In the genomic region with DNA sequence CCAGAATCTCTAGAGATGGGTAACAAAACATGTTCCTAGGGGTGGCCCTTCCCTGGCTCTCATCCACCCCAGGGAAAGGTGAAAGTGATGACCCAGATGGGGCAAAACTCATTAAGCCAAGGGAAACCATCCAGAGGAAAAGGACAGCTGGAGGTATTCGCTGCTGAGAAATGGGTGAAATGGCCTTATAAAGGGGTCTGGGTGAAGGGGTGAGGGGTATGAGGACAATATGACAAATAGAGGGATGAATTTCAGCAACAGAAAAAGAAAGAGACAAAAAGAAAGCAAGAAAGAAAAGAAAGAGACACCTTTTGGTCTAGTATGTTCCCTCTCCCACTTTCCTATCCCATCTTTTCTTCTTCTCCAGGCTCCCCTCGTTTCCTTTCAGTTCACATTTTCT, we compare ENCODE assay signal across 17 cellular contexts. TPM values are rescaled to one million over a fixed set of nuclear protein-coding genes. Genes with fewer than 3 reads are reported as not detected.
DNase-seq lines count a peak whose midpoint lies in the region; ATAC-seq and TF ChIP-seq lines count a peak whose summit lies in the region.
"Had no signal": no experiment of that assay in that cellular context is flagged by ENCODE, and none has a peak within 500 bp of the region (broad histone marks: within the 10 kb centered on the region; RNA-seq: fewer than 3 reads in every experiment).

No MANE protein-coding gene starts in this region.

- no peak overlapping the region for H2BK20ac ChIP-seq in H9 (ENCODE audit: low read depth, low read length, poor library complexity, severe bottlenecking)

- H3K36me3 ChIP-seq in mesenchymal stem cell (ENCODE audit: control insufficient read depth in 1 of 2, insufficient read depth in 2 of 2, low read depth in 1 of 2, low read length in 2 of 2) (peaks cover 0 to 20% of the 10 kb centered on the region in 2 experiments), trophoblast cell (ENCODE audit: control insufficient read depth in 1 of 2, insufficient read depth in 2 of 2, low read length in 2 of 2) (peaks cover 0 to 3% of the 10 kb centered on the region in 2 experiments)
- H3K36me3 ChIP-seq: BLaER1 had no signal

- no CpG with 5 or more reads among the region's 2 CpGs for WGBS in H9 (ENCODE audit: extremely low coverage, insufficient read length, low lambda C conversion rate)
- 95% methylated on average over 2 of the region's 2 CpGs for WGBS in mesenchymal stem cell
- no CpG with 5 or more reads among the region's 2 CpGs for WGBS in trophoblast cell (ENCODE audit: extremely low coverage, insufficient coverage, insufficient read length)

- no peak overlapping the region for H3K56ac ChIP-seq in H9 (ENCODE audit: insufficient read length, low read depth, low read length)

- H3K27me3 Mint-ChIP-seq in H9 (ENCODE audit: low read depth) = no peaks in the 10 kb centered on the region
- H3K27me3 Mint-ChIP-seq in HFFc6 (ENCODE audit: insufficient read depth) = no peaks in the 10 kb centered on the region
- H3K27me3 Mint-ChIP-seq: CD4-positive, alpha-beta memory T cell had no signal

- H3K27ac Mint-ChIP-seq in H9 (peak overlapping the region in 2 of 3 experiments; percentile 63 to 69; a peak in 2 of 7 replicates), HFFc6 (peak overlapping the region; percentile 36; the same call in 1 of the 2 replicates)
- H3K27ac Mint-ChIP-seq: CD14-positive monocyte; CD4-positive, alpha-beta memory T cell; GM23338 had no signal

- H2BK120ac ChIP-seq in H9 (ENCODE audit: low read depth, low read length, poor library complexity, severe bottlenecking) (no peak overlapping the region), mesenchymal stem cell (ENCODE audit: low read depth, low read length) (no peak overlapping the region), trophoblast cell (ENCODE audit: insufficient read depth, low read length, poor library complexity) (no peak overlapping the region)

- H3K4me3 ChIP-seq in mesenchymal stem cell (ENCODE audit: insufficient read depth in 1 of 2, low read depth in 1 of 2, low read length in 2 of 2) (no peak overlapping the region), trophoblast cell (ENCODE audit: low read depth, low read length) (no peak overlapping the region)
- H3K4me3 ChIP-seq: A549, BLaER1, GM23338 had no signal

- H3K4me2 ChIP-seq in H9 (ENCODE audit: insufficient read depth, insufficient read length, low read length) (no peak overlapping the region), mesenchymal stem cell (ENCODE audit: low read length, poor library complexity, severe bottlenecking) (no peak overlapping the region), trophoblast cell (ENCODE audit: low read length) (no peak overlapping the region)
- H3K4me2 ChIP-seq: A549, BLaER1, GM23338 had no signal

- H2AK5ac ChIP-seq in H9 (ENCODE audit: insufficient read length, low read length) = no peak overlapping the region
- no peak overlapping the region for H2AK5ac ChIP-seq in mesenchymal stem cell (ENCODE audit: low read length, severe bottlenecking)
- no peak overlapping the region for H2AK5ac ChIP-seq in trophoblast cell (ENCODE audit: low read length)

- no peak overlapping the region for H4K12ac ChIP-seq in trophoblast cell (ENCODE audit: low read depth, low read length)

- no peak overlapping the region for H3K9ac ChIP-seq in H9 (ENCODE audit: extremely low read depth, insufficient read length, low read length)
- no peak overlapping the region for H3K9ac ChIP-seq in mesenchymal stem cell (ENCODE audit: low read length)
- no peak overlapping the region for H3K9ac ChIP-seq in trophoblast cell (ENCODE audit: low read length)
- H3K9ac ChIP-seq: BLaER1 had no signal

- H3K4me3 Mint-ChIP-seq in H9 = no peak overlapping the region
- H3K4me3 Mint-ChIP-seq in HFFc6 = no peak overlapping the region
- H3K4me3 Mint-ChIP-seq: CD14-positive monocyte; CD4-positive, alpha-beta memory T cell; GM23338 had no signal

- H4K91ac ChIP-seq in H9 (ENCODE audit: insufficient read length, low read depth, low read length) (no peak overlapping the region), mesenchymal stem cell (ENCODE audit: low read length) (no peak overlapping the region), trophoblast cell (ENCODE audit: low read depth, low read length) (no peak overlapping the region)

- no peak overlapping the region for H3T11ph ChIP-seq in H9 (ENCODE audit: low read length)

- DNase-seq in H9 (no peak), HFFc6 (no peak), mesenchymal stem cell (no peak), trophoblast cell (no peak), left lobe of liver (ENCODE audit: low spot score) (no peak), NCI-H1092 treated with DMSO at 0.1 percent for 48 hours (lab: John Stamatoyannopoulos, UW) (no peak), A172 (ENCODE audit: low spot score) (no peak)
- DNase-seq: AML-193; Calu3; CD4-positive, alpha-beta memory T cell; DMS79 treated with DMSO at 0.1 percent for 48 hours; GF-D8; H7 had no signal

- H3K23ac ChIP-seq in H9 (ENCODE audit: insufficient read length, low read depth, low read length) = no peak overlapping the region
- no peak overlapping the region for H3K23ac ChIP-seq in mesenchymal stem cell (ENCODE audit: low read length in 2 of 2)
- no peak overlapping the region for H3K23ac ChIP-seq in trophoblast cell (ENCODE audit: low read length)

- H3K27me3 ChIP-seq in H9 (ENCODE audit: insufficient read depth, low read length) = no peaks in the 10 kb centered on the region
- no peaks in the 10 kb centered on the region for H3K27me3 ChIP-seq in mesenchymal stem cell (ENCODE audit: control insufficient read depth in 1 of 2, insufficient read depth in 1 of 2, low read length in 2 of 2)
- no peaks in the 10 kb centered on the region for H3K27me3 ChIP-seq in trophoblast cell (ENCODE audit: insufficient read depth, low read length)
- H3K27me3 ChIP-seq: BLaER1 had no signal

- H2BK15ac ChIP-seq in H9 (ENCODE audit: low read depth, low read length) (no peak overlapping the region), mesenchymal stem cell (ENCODE audit: low read depth, poor library complexity, severe bottlenecking) (no peak overlapping the region)

- no peaks in the 10 kb centered on the region for H3K9me3 ChIP-seq in H9 (ENCODE audit: control insufficient read depth, low read depth, low read length)
- H3K9me3 ChIP-seq in mesenchymal stem cell (ENCODE audit: control insufficient read depth, low read length) = no peaks in the 10 kb centered on the region
- H3K9me3 ChIP-seq in trophoblast cell (ENCODE audit: insufficient read depth, low read depth, low read length) = peaks cover 2% of the 10 kb centered on the region
- H3K9me3 ChIP-seq: A549, BLaER1 had no signal

- H4K8ac ChIP-seq in H9 (replicated peaks; ENCODE audit: insufficient read length, low read depth, low read length) = no peak overlapping the region
- peak overlapping the region; percentile 29 for H4K8ac ChIP-seq in mesenchymal stem cell (ENCODE audit: low read length)
- H4K8ac ChIP-seq in trophoblast cell (ENCODE audit: low read depth, low read length) = no peak overlapping the region

- no peak overlapping the region for H2BK5ac ChIP-seq in H9 (ENCODE audit: insufficient read length, low read length)
- no peak overlapping the region for H2BK5ac ChIP-seq in mesenchymal stem cell (ENCODE audit: low read depth, low read length, poor library complexity, severe bottlenecking)
- no peak overlapping the region for H2BK5ac ChIP-seq in trophoblast cell (ENCODE audit: low read depth, low read length, poor library complexity)

- H4K5ac ChIP-seq in H9 (ENCODE audit: insufficient read length, low read depth, low read length) = no peak overlapping the region

- H3K4me1 Mint-ChIP-seq in H9 = peaks cover 20 to 32% of the 10 kb centered on the region in 2 experiments
- H3K4me1 Mint-ChIP-seq in HFFc6 (ENCODE audit: low read depth) = peaks cover 65% of the 10 kb centered on the region

- peaks cover 3% of the 10 kb centered on the region for H3K79me1 ChIP-seq in H9 (ENCODE audit: insufficient read depth, low read depth, low read length, poor library complexity, severe bottlenecking)
- peaks cover 28% of the 10 kb centered on the region for H3K79me1 ChIP-seq in mesenchymal stem cell (replicated peaks; ENCODE audit: low read length, poor library complexity, severe bottlenecking)
- peaks cover 9% of the 10 kb centered on the region for H3K79me1 ChIP-seq in trophoblast cell (ENCODE audit: low read length)

- H3K9me3 Mint-ChIP-seq in H9 (no peaks in the 10 kb centered on the region), HFFc6 (no peaks in the 10 kb centered on the region)
- H3K9me3 Mint-ChIP-seq: CD4-positive, alpha-beta memory T cell; GM23338 had no signal

- H3K23me2 ChIP-seq in H9 (ENCODE audit: insufficient read length, low read depth, low read length, poor library complexity, severe bottlenecking) = no peaks in the 10 kb centered on the region

- no peak overlapping the region for H2BK12ac ChIP-seq in H9 (ENCODE audit: insufficient read length, low read depth, low read length)
- no peak overlapping the region for H2BK12ac ChIP-seq in mesenchymal stem cell (ENCODE audit: low read length in 2 of 2)
- no peak overlapping the region for H2BK12ac ChIP-seq in trophoblast cell (ENCODE audit: low read length)

- no peak for ATAC-seq in left lobe of liver
- ATAC-seq: GM23338 had no signal

- H3K36me3 Mint-ChIP-seq in H9 (ENCODE audit: insufficient read depth in 1 of 3, low read depth in 3 of 3) (no peaks in the 10 kb centered on the region), HFFc6 (ENCODE audit: low read depth) (peaks cover 11% of the 10 kb centered on the region; the same call in 1 of the 2 replicates)
- H3K36me3 Mint-ChIP-seq: CD14-positive monocyte; CD4-positive, alpha-beta memory T cell had no signal

- H3K79me2 ChIP-seq in H9 (ENCODE audit: insufficient read depth, low read length) (no peaks in the 10 kb centered on the region), trophoblast cell (ENCODE audit: control insufficient read depth, insufficient read depth, low read length, poor library complexity) (peaks cover 13% of the 10 kb centered on the region)

- H3K14ac ChIP-seq in H9 (ENCODE audit: insufficient read depth, low read length) (no peak overlapping the region), mesenchymal stem cell (ENCODE audit: low read length in 2 of 2) (no peak overlapping the region), trophoblast cell (ENCODE audit: low read length) (no peak overlapping the region)

- H3K18ac ChIP-seq in H9 (ENCODE audit: insufficient read length, low read depth, low read length) (no peak overlapping the region), mesenchymal stem cell (ENCODE audit: low read depth in 1 of 2, low read length in 2 of 2) (no peak overlapping the region), trophoblast cell (ENCODE audit: low read length) (no peak overlapping the region)

- H3K4ac ChIP-seq in H9 (ENCODE audit: low read depth, low read length) (no peak overlapping the region), mesenchymal stem cell (ENCODE audit: low read depth in 1 of 2, low read length in 2 of 2) (no peak overlapping the region), trophoblast cell (ENCODE audit: low read depth, low read length) (peak overlapping the region; percentile 15)

- H3K27ac ChIP-seq in H9 (ENCODE audit: insufficient read length, low read depth, low read length) (no peak overlapping the region), mesenchymal stem cell (ENCODE audit: low read length, poor library complexity, severe bottlenecking) (no peak overlapping the region), trophoblast cell (ENCODE audit: low read depth, low read length) (no peak overlapping the region)
- H3K27ac ChIP-seq: A549, BLaER1 had no signal

- H2AFZ ChIP-seq in H9 (ENCODE audit: low read length) (no peak overlapping the region), mesenchymal stem cell (ENCODE audit: low read depth, low read length) (no peak overlapping the region), trophoblast cell (ENCODE audit: insufficient read depth, low read length, poor library complexity) (no peak overlapping the region)
- H2AFZ ChIP-seq: GM23338 had no signal

- H3K4me1 ChIP-seq in H9 (ENCODE audit: insufficient read depth, low read length) = peaks cover 4% of the 10 kb centered on the region; the same call in 1 of the 2 replicates
- peaks cover 6% of the 10 kb centered on the region for H3K4me1 ChIP-seq in mesenchymal stem cell (ENCODE audit: control insufficient read depth, insufficient read depth, low read depth, low read length)
- peaks cover 14 to 23% of the 10 kb centered on the region in 2 experiments for H3K4me1 ChIP-seq in trophoblast cell (ENCODE audit: control insufficient read depth in 1 of 2, insufficient read depth in 2 of 2, low read length in 2 of 2)

- no peak for TF ChIP-seq CTCF in H9 (conservative IDR thresholded peaks at IDR 0.05)
- TF ChIP-seq CTCF in HFFc6 (IDR thresholded peaks at IDR 0.05) = no peak

- no peaks in the 10 kb centered on the region for H4K20me1 ChIP-seq in H9 (ENCODE audit: control insufficient read depth, insufficient read depth, insufficient read length)

RNA-seq across cellular contexts. Expression of gene ARHGAP21, which starts 26.6 kb away (rescaled TPM):
- total RNA-seq in H9 (2021) = 49.5 and 59.4 TPM in 2 replicates
- 10 to 100 TPM; 71.4 to 94.1 (median 82.1) TPM for total RNA-seq in HFFc6 (2021; fragmentation: NEBNext Ultra II Directional; extraction: Animal tissue kit (Norgen Biotek cat#: 25700))
- polyA plus RNA-seq in mesenchymal stem cell (2013, experiment 1 of 2) = 36.6 TPM
- polyA plus RNA-seq in mesenchymal stem cell (2013, experiment 2 of 2) = 35.0 TPM
- 65.0 and 66.8 TPM in 2 replicates for polyA plus RNA-seq in trophoblast cell (2013)
- total RNA-seq in left lobe of liver = 26.7 TPM
- 45.4 and 56.2 TPM in 2 replicates for total RNA-seq in A172 (2014; rRNA removed; shearing (Covaris generic))
